ENCODE assay signal across 21 cellular contexts in the genomic region with DNA sequence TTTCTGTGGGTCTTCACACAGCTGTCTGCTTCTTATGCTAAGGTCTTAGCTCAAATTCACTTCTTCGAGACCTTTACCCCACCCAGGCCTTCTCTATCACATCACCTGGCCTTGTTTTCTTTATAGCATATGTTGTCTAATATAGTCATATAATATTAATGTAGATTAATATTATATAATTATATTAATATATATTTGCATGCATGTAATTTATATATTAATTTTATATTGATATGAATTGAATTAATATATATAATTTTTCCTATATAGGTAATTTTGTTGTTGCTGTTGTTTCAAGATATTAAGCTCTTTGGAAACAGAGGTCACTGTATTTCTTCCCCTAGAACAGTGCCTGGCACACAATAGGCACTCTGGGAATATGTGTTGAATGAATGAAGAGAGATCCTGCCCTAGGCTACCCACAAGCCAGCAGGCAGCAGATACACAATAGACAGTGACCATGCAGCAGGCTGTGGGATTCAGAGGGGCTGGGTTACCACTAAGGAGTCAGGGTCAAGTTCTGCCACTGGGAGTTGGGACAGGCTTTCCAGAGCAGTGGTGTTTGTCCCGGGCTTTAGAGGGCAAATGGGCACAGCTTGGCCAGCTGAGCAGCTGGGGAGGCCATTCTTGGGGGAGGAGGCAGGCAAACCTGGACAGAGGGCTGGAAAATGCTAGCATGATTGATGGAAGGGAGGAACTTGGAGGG.
DNase-seq lines count a peak whose midpoint lies in the region; ATAC-seq and TF ChIP-seq lines count a peak whose summit lies in the region.
"Had no signal": no experiment of that assay in that cellular context is flagged by ENCODE, and none has a peak within 500 bp of the region (broad histone marks: within the 10 kb centered on the region; RNA-seq: fewer than 3 reads in every experiment).

No MANE protein-coding gene starts in this region.

- H3K79me2 ChIP-seq in mammary epithelial cell (ENCODE audit: insufficient read depth, low read length), result no peaks in the 10 kb centered on the region
- H3K79me2 ChIP-seq in osteoblast (ENCODE audit: insufficient read depth, low read length), result no peaks in the 10 kb centered on the region

- H3K4me3 ChIP-seq in mammary epithelial cell (replicated peaks in 1 of 3; ENCODE audit: insufficient read depth in 1 of 3, low read depth in 2 of 3, low read length in 3 of 3) (no peak overlapping the region), osteoblast (ENCODE audit: insufficient read depth, low read length) (no peak overlapping the region), tibial artery (no peak overlapping the region)
- H3K4me3 ChIP-seq: SK-N-MC had no signal

- H3K27me3 Mint-ChIP-seq in MCF 10A (ENCODE audit: insufficient read depth, unreplicated experiment) (no peaks in the 10 kb centered on the region), endothelial cell (ENCODE audit: unreplicated experiment) (peaks cover 3% of the 10 kb centered on the region)
- H3K27me3 Mint-ChIP-seq: B cell; CD4-positive, alpha-beta T cell had no signal

- POLR2A ChIA-PET in MCF 10A (lab: Yijun Ruan, JAX), result interaction anchor here (0.6 kb wide), 1 partner anchor 32 kb away, joined by 3 read pairs; no protein-coding TSS in a partner anchor

- H3K4me1 ChIP-seq in mammary epithelial cell (ENCODE audit: insufficient read depth, low read length) (peaks cover 37% of the 10 kb centered on the region), osteoblast (ENCODE audit: insufficient read depth, low read length) (no peaks in the 10 kb centered on the region), tibial artery (peaks cover 0 to 6% (median 0%) of the 10 kb centered on the region in 4 donors)

- in situ Hi-C loops in mammary epithelial cell (cut with MboI; ENCODE audit: low sequenced_read_pairs in 2 of 2), result no loop called here

- CTCF ChIA-PET in MCF 10A (lab: Yijun Ruan, JAX) (no interaction called here), mammary epithelial cell (lab: Charles Lee; ENCODE audit: low non-redundant PET) (no interaction called here)

- dilution Hi-C loops in mammary epithelial cell (cut with HindIII; ENCODE audit: low sequenced_read_pairs), result no loop called here

- H3K4me1 Mint-ChIP-seq in MCF 10A (ENCODE audit: insufficient read depth, unreplicated experiment), result peaks cover 8% of the 10 kb centered on the region
- peaks cover 10% of the 10 kb centered on the region for H3K4me1 Mint-ChIP-seq in endothelial cell (ENCODE audit: unreplicated experiment)
- H3K4me1 Mint-ChIP-seq: B cell had no signal

- H3K4me3 Mint-ChIP-seq in MCF 10A (ENCODE audit: unreplicated experiment), result no peak overlapping the region
- H3K4me3 Mint-ChIP-seq in endothelial cell (ENCODE audit: unreplicated experiment), result peak overlapping the region; percentile 69
- H3K4me3 Mint-ChIP-seq: B cell; CD4-positive, alpha-beta T cell had no signal

- H4K20me1 ChIP-seq in mammary epithelial cell (ENCODE audit: insufficient read depth, low read length) (no peaks in the 10 kb centered on the region), osteoblast (ENCODE audit: insufficient read depth, low read length) (no peaks in the 10 kb centered on the region)

- 100% methylated on average over 2 of the region's 2 CpGs for WGBS in mammary epithelial cell (ENCODE audit: low coverage, missing lambda C conversion rate)

- H3K27me3 ChIP-seq in mammary epithelial cell (ENCODE audit: insufficient read depth, low read length), result no peaks in the 10 kb centered on the region
- no peaks in the 10 kb centered on the region for H3K27me3 ChIP-seq in osteoblast (ENCODE audit: insufficient read depth, low read length)
- H3K27me3 ChIP-seq in tibial artery, result no peaks in the 10 kb centered on the region

- H3K9me3 ChIP-seq in mammary epithelial cell (replicated peaks; ENCODE audit: insufficient read depth, low read length) (no peaks in the 10 kb centered on the region), osteoblast (ENCODE audit: low read depth, low read length) (no peaks in the 10 kb centered on the region), tibial artery (no peaks in the 10 kb centered on the region)
- H3K9me3 ChIP-seq: Caco-2 had no signal

- H3K36me3 ChIP-seq in mammary epithelial cell (ENCODE audit: insufficient read depth, low read length) (no peaks in the 10 kb centered on the region), osteoblast (ENCODE audit: insufficient read depth, low read length) (no peaks in the 10 kb centered on the region), tibial artery (peaks cover 7 to 42% (median 19%) of the 10 kb centered on the region in 3 donors)

- H2AFZ ChIP-seq in mammary epithelial cell (ENCODE audit: low read depth, low read length), result no peak overlapping the region
- no peak overlapping the region for H2AFZ ChIP-seq in osteoblast (ENCODE audit: low read length)

- peak overlapping the region; percentile 36 for H3K27ac Mint-ChIP-seq in MCF 10A (ENCODE audit: low read depth, unreplicated experiment)
- H3K27ac Mint-ChIP-seq in endothelial cell (ENCODE audit: unreplicated experiment), result no peak overlapping the region
- H3K27ac Mint-ChIP-seq: B cell; CD4-positive, alpha-beta T cell had no signal

- H3K36me3 Mint-ChIP-seq in MCF 10A (ENCODE audit: insufficient read depth, unreplicated experiment), result no peaks in the 10 kb centered on the region
- peaks cover 5% of the 10 kb centered on the region for H3K36me3 Mint-ChIP-seq in endothelial cell (ENCODE audit: low read depth, unreplicated experiment)

- intact Hi-C loops in MCF 10A (cut with micrococcal nuclease) (no loop called here), mammary epithelial cell (cut with micrococcal nuclease) (no loop called here), tibial artery (cut with DNase I; ENCODE audit: low total_unique reads) (no loop called here)

- no peak for TF ChIP-seq CTCF in MCF 10A (IDR thresholded peaks at IDR 0.05; ENCODE audit: unreplicated experiment)
- TF ChIP-seq CTCF in mammary epithelial cell (conservative IDR thresholded peaks at IDR 0.05 in 1 of 2, IDR thresholded peaks at IDR 0.05 in 1 of 2; ENCODE audit: extremely low read depth in 1 of 2, insufficient read depth in 1 of 2, low read depth in 1 of 2, low read length in 2 of 2), result no peak
- TF ChIP-seq CTCF in endothelial cell (IDR thresholded peaks at IDR 0.05; ENCODE audit: unreplicated experiment), result no peak
- TF ChIP-seq CTCF in osteoblast (IDR thresholded peaks at IDR 0.05; ENCODE audit: extremely low read depth, low read depth, low read length), result no peak
- no peak for TF ChIP-seq CTCF in tibial artery (IDR thresholded peaks at IDR 0.05)

- no peak for DNase-seq in MCF 10A (ENCODE audit: unreplicated experiment)
- no peak for DNase-seq in mammary epithelial cell
- DNase-seq in endothelial cell (ENCODE audit: low spot score), result no peak
- peak; percentile 17 for DNase-seq in osteoblast (ENCODE audit: insufficient read length, low spot score, missing footprints)
- no peak for DNase-seq in tibial artery
- DNase-seq in effector CD8-positive, alpha-beta T cell (lab: John Stamatoyannopoulos, UW), result no peak
- no peak for DNase-seq in NCI-H146 (lab: John Stamatoyannopoulos, UW)
- DNase-seq: 8988T; Caco-2; CD4-positive, alpha-beta T cell; GF-D8; HCEC 1CT; NCI-H1105 treated with DMSO at 0.1 percent for 48 hours; NCI-H1694 treated with DMSO at 0.1 percent for 48 hours; NCI-H510A; NCI-H748 treated with DMSO at 0.1 percent for 48 hours; NK-92 treated with Interleukin-12 subunit alpha and Interleukin-12 subunit beta, amount 100 ng/mL, for 24 hours; Right ventricle myocardium superior had no signal

- H3K27ac ChIP-seq in mammary epithelial cell (ENCODE audit: insufficient read depth, low read depth, low read length) (no peak overlapping the region), osteoblast (ENCODE audit: low read depth, low read length) (no peak overlapping the region), tibial artery (no peak overlapping the region)
- H3K27ac ChIP-seq: SK-N-MC had no signal

- H3K9ac ChIP-seq in mammary epithelial cell (ENCODE audit: insufficient read depth, low read length), result no peak overlapping the region

- BruUV-seq in MCF 10A (replicated peaks; lab: Mats Ljungman, UMichigan), result no TSS peak
- no TSS peak for BruUV-seq in mammary epithelial cell (replicated peaks; lab: Mats Ljungman, UMichigan)

- H3K4me2 ChIP-seq in mammary epithelial cell (ENCODE audit: insufficient read depth, low read depth, low read length) (no peak overlapping the region), osteoblast (ENCODE audit: insufficient read depth, low read length) (no peak overlapping the region)

- H3K9me3 Mint-ChIP-seq in MCF 10A (ENCODE audit: unreplicated experiment) (no peaks in the 10 kb centered on the region), endothelial cell (ENCODE audit: unreplicated experiment) (no peaks in the 10 kb centered on the region)
- H3K9me3 Mint-ChIP-seq: CD4-positive, alpha-beta T cell had no signal

- no peak for ATAC-seq in GM19351 (IDR thresholded peaks at IDR 0.05; ENCODE audit: unreplicated experiment)
